1 cellular context compared by ENCODE assay signal in the genomic region with DNA sequence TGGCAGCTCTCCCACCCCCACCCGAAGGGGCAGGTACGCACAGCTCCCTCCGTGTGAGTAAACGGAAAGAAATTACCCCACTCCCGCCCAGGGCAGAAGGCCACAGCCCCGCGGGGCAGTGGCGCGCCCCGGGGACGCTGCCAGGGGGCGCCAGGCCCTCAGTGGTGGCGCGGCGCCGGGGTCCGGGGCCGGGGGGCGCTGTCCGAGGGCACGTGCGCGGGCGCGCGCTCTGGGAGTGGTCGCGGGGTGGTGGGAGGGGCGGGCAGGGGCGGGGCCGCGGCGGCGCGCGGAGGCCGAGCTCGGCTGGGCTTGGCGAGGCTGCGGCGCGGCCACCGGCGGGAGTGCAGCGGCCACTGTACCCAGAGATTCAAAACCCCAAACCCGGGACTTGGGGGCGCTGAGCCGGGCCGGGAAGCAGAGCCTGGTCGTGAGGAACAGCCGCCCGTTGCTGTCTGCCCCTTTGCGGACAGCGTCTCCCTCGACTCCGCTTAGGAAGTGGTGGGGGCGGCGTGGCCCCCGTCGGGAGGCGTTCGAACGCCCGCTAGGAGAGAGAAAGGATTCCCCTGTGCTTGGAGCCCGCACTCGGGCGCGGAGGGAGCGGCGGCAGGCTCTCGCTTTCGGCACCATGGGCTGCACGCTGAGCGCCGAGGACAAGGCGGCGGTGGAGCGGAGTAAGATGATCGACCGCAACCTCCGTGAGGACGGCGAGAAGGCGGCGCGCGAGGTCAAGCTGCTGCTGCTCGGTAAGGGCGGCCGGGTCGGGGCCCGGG.
A peak's percentile ranks its signal among the peaks of the same experiment; 100 is the strongest.
TF ChIP-seq lines count a peak whose summit lies in the region.

A gene (plus strand): TSS at position 296 of the 770 bp plus-strand sequence. CDS start 330 bp downstream, at position 626.

TF ChIP-seq in A549, 52 proteins besides CTCF, POLR2A, EP300 and RAD21 (continued from another document):
- TF ChIP-seq, protein P1, sequence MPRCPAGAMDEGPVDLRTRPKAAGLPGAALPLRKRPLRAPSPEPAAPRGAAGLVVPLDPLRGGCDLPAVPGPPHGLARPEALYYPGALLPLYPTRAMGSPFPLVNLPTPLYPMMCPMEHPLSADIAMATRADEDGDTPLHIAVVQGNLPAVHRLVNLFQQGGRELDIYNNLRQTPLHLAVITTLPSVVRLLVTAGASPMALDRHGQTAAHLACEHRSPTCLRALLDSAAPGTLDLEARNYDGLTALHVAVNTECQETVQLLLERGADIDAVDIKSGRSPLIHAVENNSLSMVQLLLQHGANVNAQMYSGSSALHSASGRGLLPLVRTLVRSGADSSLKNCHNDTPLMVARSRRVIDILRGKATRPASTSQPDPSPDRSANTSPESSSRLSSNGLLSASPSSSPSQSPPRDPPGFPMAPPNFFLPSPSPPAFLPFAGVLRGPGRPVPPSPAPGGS (IDR thresholded peaks at IDR 0.05) = peak; percentile 88; the same call in 2 of the 3 replicates
